8 cellular contexts compared by ENCODE assay signal in the genomic region with DNA sequence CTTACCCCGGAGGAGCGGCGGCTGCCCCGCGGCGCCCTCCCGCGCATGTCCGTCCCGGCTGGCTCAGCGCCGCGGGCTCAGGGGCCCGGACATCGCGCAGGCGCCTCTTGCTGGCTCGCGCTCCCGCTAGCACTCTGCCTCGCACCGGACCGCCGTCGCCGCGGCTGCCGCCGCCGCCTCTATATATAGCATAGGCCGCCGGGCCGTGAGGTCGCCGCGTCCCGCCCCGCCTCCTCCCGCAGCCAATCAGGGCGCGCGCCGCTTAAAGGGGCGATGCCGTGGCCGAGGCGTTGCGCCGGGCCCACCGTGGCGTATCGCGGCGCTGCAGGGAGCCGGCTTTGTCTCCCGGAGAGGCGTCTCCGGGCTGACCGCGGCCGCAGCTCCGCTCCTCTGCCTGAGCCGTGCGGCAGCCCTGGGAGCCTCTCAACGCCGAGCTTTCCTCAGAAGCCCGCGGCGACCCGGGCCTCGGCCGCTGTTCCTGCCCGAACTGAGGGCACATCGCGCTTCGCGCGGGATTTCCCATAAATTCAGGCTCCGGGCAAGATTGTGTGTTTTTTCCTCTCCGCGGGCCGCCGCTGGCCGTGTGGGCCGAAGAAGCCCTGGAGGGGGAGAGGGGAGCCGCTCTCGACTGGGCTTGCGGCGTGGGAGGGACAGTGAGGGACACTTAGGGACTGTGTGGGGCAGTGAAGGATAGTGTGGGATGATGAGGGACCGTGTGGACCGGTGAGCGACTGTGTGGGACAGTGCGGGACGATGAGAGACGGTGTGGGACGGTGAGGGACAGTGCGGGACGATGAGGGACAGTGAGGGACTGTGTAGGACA. TPM values are rescaled to one million over a fixed set of nuclear protein-coding genes. Genes with fewer than 3 reads are reported as not detected.
DNase-seq lines count a peak whose midpoint lies in the region; ATAC-seq, FAIRE-seq and TF ChIP-seq lines count a peak whose summit lies in the region.

A gene with protein sequence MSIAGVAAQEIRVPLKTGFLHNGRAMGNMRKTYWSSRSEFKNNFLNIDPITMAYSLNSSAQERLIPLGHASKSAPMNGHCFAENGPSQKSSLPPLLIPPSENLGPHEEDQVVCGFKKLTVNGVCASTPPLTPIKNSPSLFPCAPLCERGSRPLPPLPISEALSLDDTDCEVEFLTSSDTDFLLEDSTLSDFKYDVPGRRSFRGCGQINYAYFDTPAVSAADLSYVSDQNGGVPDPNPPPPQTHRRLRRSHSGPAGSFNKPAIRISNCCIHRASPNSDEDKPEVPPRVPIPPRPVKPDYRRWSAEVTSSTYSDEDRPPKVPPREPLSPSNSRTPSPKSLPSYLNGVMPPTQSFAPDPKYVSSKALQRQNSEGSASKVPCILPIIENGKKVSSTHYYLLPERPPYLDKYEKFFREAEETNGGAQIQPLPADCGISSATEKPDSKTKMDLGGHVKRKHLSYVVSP (minus strand): TSS at position 157 of the 823 bp plus-strand sequence. CDS start 10,690 bp downstream, outside the sequence.

- peak within 1 kb of the TSS; percentile 98 for H3K27ac Mint-ChIP-seq in astrocyte (ENCODE audit: unreplicated experiment)

- peak within 1 kb of the TSS; percentile 95 for H3K9ac ChIP-seq in astrocyte (ENCODE audit: low read length)

- H3K27ac ChIP-seq in astrocyte (ENCODE audit: low read depth, low read length) (peak within 1 kb of the TSS; percentile 87), right atrium auricular region (peak within 1 kb of the TSS; percentile 92 to 98), psoas muscle (peak within 1 kb of the TSS; percentile 87), upper lobe of right lung (peak within 1 kb of the TSS; percentile 95)

- no peaks in the 10 kb centered on the region for H3K9me3 Mint-ChIP-seq in astrocyte (ENCODE audit: unreplicated experiment)

- H3K36me3 ChIP-seq in HAP-1 (replicated peaks) (no peaks in the 10 kb centered on the region), astrocyte (ENCODE audit: insufficient read depth, low read length) (no peaks in the 10 kb centered on the region), right atrium auricular region (no peaks in the 10 kb centered on the region), psoas muscle (ENCODE audit: insufficient read depth in 1 of 2, low read depth in 1 of 2) (no peaks in the 10 kb centered on the region), upper lobe of right lung (no peaks in the 10 kb centered on the region)

- intact Hi-C loops in psoas muscle (cut with DNase I) = no loop called here
- intact Hi-C loops in upper lobe of right lung (cut with DNase I) = loop anchor here (10.0 kb wide), 1 partner anchor 288 kb away; a partner anchor contains a TSS

- peaks cover 43% of the 10 kb centered on the region for H4K20me1 ChIP-seq in astrocyte (ENCODE audit: insufficient read depth, low read length)

- peak within 1 kb of the TSS; percentile 86 for H2AFZ ChIP-seq in astrocyte (ENCODE audit: low read depth, low read length)

- peak within 1 kb of the TSS; percentile 94 for H3K4me2 ChIP-seq in astrocyte (ENCODE audit: low read length)

- no peaks in the 10 kb centered on the region for H3K9me3 ChIP-seq in HAP-1
- H3K9me3 ChIP-seq in astrocyte (ENCODE audit: insufficient read depth, low read depth, low read length) = no peaks in the 10 kb centered on the region
- no peaks in the 10 kb centered on the region for H3K9me3 ChIP-seq in right atrium auricular region
- H3K9me3 ChIP-seq in psoas muscle = no peaks in the 10 kb centered on the region
- no peaks in the 10 kb centered on the region for H3K9me3 ChIP-seq in upper lobe of right lung

- H3K27me3 ChIP-seq in HAP-1 (ENCODE audit: low read depth) (peaks cover 33% of the 10 kb centered on the region), astrocyte (ENCODE audit: insufficient read depth, low read length) (no peaks in the 10 kb centered on the region), right atrium auricular region (no peaks in the 10 kb centered on the region), psoas muscle (ENCODE audit: insufficient read depth in 3 of 3, low read length in 2 of 3) (no peaks in the 10 kb centered on the region), upper lobe of right lung (no peaks in the 10 kb centered on the region)

- H3K27me3 Mint-ChIP-seq in astrocyte (ENCODE audit: low read depth, unreplicated experiment) = no peaks in the 10 kb centered on the region

- peak; percentile 97 for DNase-seq in ELF-1 (ENCODE audit: low read depth, low spot score)
- peak; percentile 79 to 93 for DNase-seq in HAP-1 (ENCODE audit: low spot score in 2 of 2)
- DNase-seq in NCI-H1092 (lab: John Stamatoyannopoulos, UW) = peak; percentile 91
- DNase-seq in T-helper 2 cell = peak; percentile 78 to 94 (median 81)
- DNase-seq in astrocyte (ENCODE audit: low read depth) = peak; percentile 85
- peak; percentile 97 for DNase-seq in right atrium auricular region (ENCODE audit: low spot score)
- DNase-seq in psoas muscle = peak; percentile 96 to 98
- peak; percentile 97 for DNase-seq in upper lobe of right lung

- H3K4me1 ChIP-seq in HAP-1 (peaks cover 8% of the 10 kb centered on the region; the same call in 1 of the 2 replicates), astrocyte (ENCODE audit: insufficient read depth, low read length) (peaks cover 52% of the 10 kb centered on the region), right atrium auricular region (peaks cover 0 to 45% of the 10 kb centered on the region in 2 donors), psoas muscle (peaks cover 50% of the 10 kb centered on the region), upper lobe of right lung (peaks cover 31% of the 10 kb centered on the region)

- in situ Hi-C loops in HAP-1 (cut with MboI; ENCODE audit: low sequenced_read_pairs) = no loop called here

- peaks cover 43% of the 10 kb centered on the region for H3K4me1 Mint-ChIP-seq in astrocyte (ENCODE audit: low read depth, unreplicated experiment)

- WGBS in psoas muscle, 3 donors = 3 to 4% (median 4%) methylated on average over 50 to 98 of the region's 98 CpGs

- ATAC-seq in psoas muscle (peak; percentile 91 to 96 (median 95)), upper lobe of right lung (peak; percentile 95)

- no peak for TF ChIP-seq CTCF in astrocyte (IDR thresholded peaks at IDR 0.05; ENCODE audit: insufficient read depth, low read depth, low read length)
- TF ChIP-seq CTCF in right atrium auricular region (IDR thresholded peaks at IDR 0.05) = peak in 1 of 2 donors; percentile 20
- no peak for TF ChIP-seq CTCF in psoas muscle (IDR thresholded peaks at IDR 0.05)
- no peak for TF ChIP-seq CTCF in upper lobe of right lung (IDR thresholded peaks at IDR 0.05)

- FAIRE-seq in astrocyte (lab: Jason Lieb, UNC) = no peak

- peak within 1 kb of the TSS; percentile 96 for H3K4me3 Mint-ChIP-seq in astrocyte (ENCODE audit: unreplicated experiment)

- H3K4me3 ChIP-seq in HAP-1 = peak within 1 kb of the TSS; percentile 28
- peak within 1 kb of the TSS; percentile 98 for H3K4me3 ChIP-seq in astrocyte (ENCODE audit: insufficient read depth, low read depth, low read length)
- peak within 1 kb of the TSS; percentile 84 to 93 for H3K4me3 ChIP-seq in right atrium auricular region
- H3K4me3 ChIP-seq in psoas muscle = peak within 1 kb of the TSS; percentile 74
- peak within 1 kb of the TSS; percentile 76 for H3K4me3 ChIP-seq in upper lobe of right lung

- H3K36me3 Mint-ChIP-seq in astrocyte (ENCODE audit: low read depth, unreplicated experiment) = peaks cover 4% of the 10 kb centered on the region

- peaks cover 56% of the 10 kb centered on the region for H3K79me2 ChIP-seq in astrocyte (ENCODE audit: insufficient read depth, low read length)

RNA-seq across cellular contexts. Expression of the gene that starts here (rescaled TPM):
- 81.5 and 119 TPM in 2 replicates for total RNA-seq in astrocyte
- 10 to 100 TPM; 33.0 to 34.5 TPM for total RNA-seq in right atrium auricular region
- 10 to 100 TPM; 23.2 to 76.2 (median 58.7) TPM for total RNA-seq in psoas muscle
- 10 to 100 TPM; 55.4 to 99.9 (median 94.9) TPM for polyA plus RNA-seq in psoas muscle
- 92.8 TPM for total RNA-seq in upper lobe of right lung

Comparison
In these comparisons a context has a peak if more than half of its experiments do, and no peak if none do; other contexts are left out.
1. Peak in every context shown above with its lines: DNase-seq, ATAC-seq, H3K4me3 ChIP-seq and H3K27ac ChIP-seq.
2. H3K4me3 ChIP-seq: peak in every context shown above with its lines; median percentile 98 in astrocyte; 88 in right atrium auricular region; 76 in upper lobe of right lung; 74 in psoas muscle; 28 in HAP-1.